22 cellular contexts compared by ENCODE assay signal in genomic region chr3:17554078-17554477, GRCh38.
"Had no signal": no experiment of that assay in that cellular context is flagged by ENCODE, and none has a peak within 500 bp of the region (broad histone marks: within the 10 kb centered on the region; RNA-seq: fewer than 3 reads in every experiment).

No MANE protein-coding gene starts in this region.

- H3K27ac ChIP-seq: esophagus squamous epithelium, prostate gland, suprapubic skin, vagina had no signal

- H3K36me3 ChIP-seq: esophagus squamous epithelium, prostate gland, right atrium auricular region, suprapubic skin, vagina had no signal

- ATAC-seq: effector memory CD8-positive, alpha-beta T cell; naive thymus-derived CD4-positive, alpha-beta T cell; sciatic nerve; stimulated activated naive CD8-positive, alpha-beta T cell treated with anti-CD3 and anti-CD28 coated beads, Interleukin-15, amount 100 ng/mL, for 72 hours had no signal

- H3K4me3 ChIP-seq: esophagus squamous epithelium, prostate gland, right atrium auricular region, smooth muscle cell, suprapubic skin, vagina had no signal

- H3K9me3 ChIP-seq: esophagus squamous epithelium, prostate gland, right atrium auricular region, suprapubic skin, vagina had no signal

- DNase-seq: cortex of kidney; effector memory CD8-positive, alpha-beta T cell; erythroblast; esophagus squamous epithelium; foreskin melanocyte; mesendoderm; midbrain; naive thymus-derived CD4-positive, alpha-beta T cell; nucleus accumbens; stimulated activated CD4-positive, alpha-beta T cell treated with anti-CD3 and anti-CD28 coated beads, Interleukin-12 subunit alpha, Interleukin-12 subunit beta, amount 100 ng/mL, for 4 hours; stimulated activated CD4-positive, alpha-beta T cell treated with anti-CD3 and anti-CD28 coated beads, Interleukin-1b, Interleukin-23, amount 100 ng/mL, for 48 hours; stimulated activated CD4-positive, alpha-beta T cell treated with anti-CD3 and anti-CD28 coated beads, Interleukin-4, amount 100 ng/mL, for 1 hour; stimulated activated CD8-positive, alpha-beta memory T cell treated with anti-CD3 and anti-CD28 coated beads, Interleukin-4, amount 100 ng/mL, for 48 hours; stimulated activated naive CD4-positive, alpha-beta T cell; stimulated activated naive CD8-positive, alpha-beta T cell treated with anti-CD3 and anti-CD28 coated beads, Interleukin-15, amount 100 ng/mL, for 72 hours; trophoblast cell had no signal

- H3K4me1 ChIP-seq: esophagus squamous epithelium, prostate gland had no signal

- H3K27me3 ChIP-seq: esophagus squamous epithelium, right atrium auricular region, suprapubic skin, vagina had no signal
